8 cellular contexts compared by ENCODE assay signal in genomic region chr15:34241376-34242350, GRCh38. TPM values are rescaled to one million over a fixed set of nuclear protein-coding genes. Genes with fewer than 3 reads are reported as not detected.
A peak's percentile ranks its signal among the peaks of the same experiment; 100 is the strongest.
DNase-seq lines count a peak whose midpoint lies in the region; ATAC-seq and TF ChIP-seq lines count a peak whose summit lies in the region.

No MANE protein-coding gene starts in this region.

- H3K4me3 ChIP-seq in coronary artery: no peak overlapping the region
- H3K4me3 ChIP-seq in mesenchymal stem cell (ENCODE audit: insufficient read depth in 1 of 2, low read depth in 1 of 2, low read length in 2 of 2): no peak overlapping the region

- H3K18ac ChIP-seq in mesenchymal stem cell (ENCODE audit: low read depth in 1 of 2, low read length in 2 of 2): no peak overlapping the region

- no peaks in the 10 kb centered on the region for H3K27me3 Mint-ChIP-seq in HFFc6 (ENCODE audit: insufficient read depth)

- H3K36me3 Mint-ChIP-seq in HFFc6 (ENCODE audit: low read depth): peaks cover 22% of the 10 kb centered on the region

- H3K79me1 ChIP-seq in mesenchymal stem cell (replicated peaks; ENCODE audit: low read length, poor library complexity, severe bottlenecking): peaks cover 2% of the 10 kb centered on the region

- H3K4me3 Mint-ChIP-seq in HFFc6: no peak overlapping the region

- ATAC-seq in GM18505 (IDR thresholded peaks at IDR 0.05; ENCODE audit: unreplicated experiment) (no peak), HG02840 (IDR thresholded peaks at IDR 0.05; ENCODE audit: low FRiP score, unreplicated experiment) (no peak)

- peaks cover 3% of the 10 kb centered on the region for H3K4me1 ChIP-seq in mesenchymal stem cell (ENCODE audit: control insufficient read depth, insufficient read depth, low read depth, low read length)

- peaks cover 0 to 57% of the 10 kb centered on the region in 2 experiments for H3K36me3 ChIP-seq in mesenchymal stem cell (ENCODE audit: control insufficient read depth in 1 of 2, insufficient read depth in 2 of 2, low read depth in 1 of 2, low read length in 2 of 2)

- no peak overlapping the region for H4K91ac ChIP-seq in mesenchymal stem cell (ENCODE audit: low read length)

- in situ Hi-C loops in SK-MEL-5 (cut with HindIII; ENCODE audit: low pct_unique_long_range_greater_than_20kb, low sequenced_read_pairs): no loop called here

- H3K14ac ChIP-seq in mesenchymal stem cell (ENCODE audit: low read length in 2 of 2): no peak overlapping the region

- H3K9me3 ChIP-seq in mesenchymal stem cell (ENCODE audit: control insufficient read depth, low read length): no peaks in the 10 kb centered on the region

- WGBS in mesenchymal stem cell: no CpG with 5 or more reads among the region's 1 CpG

- H3K9ac ChIP-seq in mesenchymal stem cell (ENCODE audit: low read length): peak overlapping the region; percentile 74

- H3K4me2 ChIP-seq in mesenchymal stem cell (ENCODE audit: low read length, poor library complexity, severe bottlenecking): no peak overlapping the region

- no peak overlapping the region for H3K27ac ChIP-seq in coronary artery
- H3K27ac ChIP-seq in mesenchymal stem cell (ENCODE audit: low read length, poor library complexity, severe bottlenecking): no peak overlapping the region

- H3K27me3 ChIP-seq in mesenchymal stem cell (ENCODE audit: control insufficient read depth in 1 of 2, insufficient read depth in 1 of 2, low read length in 2 of 2): no peaks in the 10 kb centered on the region

- TF ChIP-seq CTCF in HFFc6 (IDR thresholded peaks at IDR 0.05): peak; percentile 88
- TF ChIP-seq CTCF in coronary artery (IDR thresholded peaks at IDR 0.05): peak; percentile 45

- TF ChIP-seq POLR2A in GM18505 (IDR thresholded peaks at IDR 0.05; ENCODE audit: borderline replicate concordance, extremely low read depth, insufficient read depth, insufficient read length): no peak

- no peak overlapping the region for H4K8ac ChIP-seq in mesenchymal stem cell (ENCODE audit: low read length)

- no peak overlapping the region for H2BK15ac ChIP-seq in mesenchymal stem cell (ENCODE audit: low read depth, poor library complexity, severe bottlenecking)

- no peak overlapping the region for H3K23ac ChIP-seq in mesenchymal stem cell (ENCODE audit: low read length in 2 of 2)

- H2AK5ac ChIP-seq in mesenchymal stem cell (ENCODE audit: low read length, severe bottlenecking): no peak overlapping the region

- no peak overlapping the region for H2BK12ac ChIP-seq in mesenchymal stem cell (ENCODE audit: low read length in 2 of 2)

- no peaks in the 10 kb centered on the region for H3K9me3 Mint-ChIP-seq in HFFc6

- peak; percentile 29 for DNase-seq in activated CD8-positive, alpha-beta memory T cell treated with anti-CD3 and anti-CD28 coated beads, Interleukin-2, amount 50 U/mL, for 4 hours
- DNase-seq in activated CD8-positive, alpha-beta memory T cell treated with anti-CD3 and anti-CD28 coated beads, Interleukin-2, amount 50 U/mL, for 48 hours: no peak
- DNase-seq in HFFc6: peak; percentile 20
- peak; percentile 65 for DNase-seq in SK-MEL-5 (ENCODE audit: low read depth, low spot score)
- DNase-seq in coronary artery (ENCODE audit: low spot score): no peak
- DNase-seq in mesenchymal stem cell: peak; percentile 55

- H3K4me1 Mint-ChIP-seq in HFFc6 (ENCODE audit: low read depth): peaks cover 54% of the 10 kb centered on the region

- no peak overlapping the region for H2BK120ac ChIP-seq in mesenchymal stem cell (ENCODE audit: low read depth, low read length)

- H3K27ac Mint-ChIP-seq in HFFc6: no peak overlapping the region

- H2AFZ ChIP-seq in mesenchymal stem cell (ENCODE audit: low read depth, low read length): no peak overlapping the region

- H2BK5ac ChIP-seq in mesenchymal stem cell (ENCODE audit: low read depth, low read length, poor library complexity, severe bottlenecking): no peak overlapping the region

- H3K4ac ChIP-seq in mesenchymal stem cell (ENCODE audit: low read depth in 1 of 2, low read length in 2 of 2): no peak overlapping the region

RNA-seq across cellular contexts. Expression of gene EMC4, which starts 16.8 kb away (rescaled TPM):
- 100 to 1,000 TPM; 129 to 152 (median 145) TPM for total RNA-seq in HFFc6 (2021; fragmentation: NEBNext Ultra II Directional; extraction: Animal tissue kit (Norgen Biotek cat#: 25700))
- 150 and 162 TPM in 2 replicates for total RNA-seq in SK-MEL-5 (2014; rRNA removed; shearing (Covaris generic))
- 104 and 116 TPM in 2 replicates for polyA plus RNA-seq in SK-MEL-5 (2015; cell fraction: cytosol; rRNA removed)
- 58.0 and 62.3 TPM in 2 replicates for polyA plus RNA-seq in SK-MEL-5 (2015; cell fraction: nucleus; rRNA removed)
- 172 TPM for polyA plus RNA-seq in mesenchymal stem cell (2013, experiment 1 of 2)
- polyA plus RNA-seq in mesenchymal stem cell (2013, experiment 2 of 2): 177 TPM

RNA-seq across cellular contexts. Expression of gene KATNBL1, which starts 31.8 kb away (rescaled TPM):
- total RNA-seq in HFFc6 (2021; fragmentation: NEBNext Ultra II Directional; extraction: Animal tissue kit (Norgen Biotek cat#: 25700)): 10 to 100 TPM; 27.2 to 37.1 (median 29.7) TPM
- total RNA-seq in SK-MEL-5 (2014; rRNA removed; shearing (Covaris generic)): 43.5 and 59.4 TPM in 2 replicates
- 12.2 and 15.9 TPM in 2 replicates for polyA plus RNA-seq in SK-MEL-5 (2015; cell fraction: cytosol; rRNA removed)
- polyA plus RNA-seq in SK-MEL-5 (2015; cell fraction: nucleus; rRNA removed): 101 and 128 TPM in 2 replicates
- 16.1 TPM for polyA plus RNA-seq in mesenchymal stem cell (2013, experiment 1 of 2)
- 17.1 TPM for polyA plus RNA-seq in mesenchymal stem cell (2013, experiment 2 of 2)

Comparison
In these comparisons a context has a peak if more than half of its experiments do, and no peak if none do; other contexts are left out.
1. DNase-seq: peak in activated CD8-positive, alpha-beta memory T cell treated with anti-CD3 and anti-CD28 coated beads, Interleukin-2, amount 50 U/mL, for 4 hours (single experiment), HFFc6 (single experiment), SK-MEL-5 (single experiment) and mesenchymal stem cell (single experiment); none in activated CD8-positive, alpha-beta memory T cell treated with anti-CD3 and anti-CD28 coated beads, Interleukin-2, amount 50 U/mL, for 48 hours (single experiment) and coronary artery (single experiment).